26 cellular contexts compared by ENCODE assay signal in genomic region chr14:82422186-82422585, GRCh38.
DNase-seq lines count a peak whose midpoint lies in the region; ATAC-seq and TF ChIP-seq lines count a peak whose summit lies in the region.
"Had no signal": no experiment of that assay in that cellular context is flagged by ENCODE, and none has a peak within 500 bp of the region (broad histone marks: within the 10 kb centered on the region; RNA-seq: fewer than 3 reads in every experiment).

No MANE protein-coding gene starts in this region.

- no peak for TF ChIP-seq CTCF in endodermal cell (conservative IDR thresholded peaks at IDR 0.05)

- no peak overlapping the region for H4K8ac ChIP-seq in neuronal stem cell (ENCODE audit: low read depth, low read length)

- no peaks in the 10 kb centered on the region for H3K79me1 ChIP-seq in neuronal stem cell (ENCODE audit: low read depth, low read length)

- H3K9me3 Mint-ChIP-seq in endodermal cell, result peaks cover 20% of the 10 kb centered on the region

- H3K9ac ChIP-seq in endodermal cell (ENCODE audit: extremely low read depth, low read length, poor library complexity, severe bottlenecking), result no peak overlapping the region
- no peak overlapping the region for H3K9ac ChIP-seq in neuronal stem cell (ENCODE audit: low read depth, low read length, poor library complexity)
- H3K9ac ChIP-seq: parathyroid adenoma had no signal

- no peak overlapping the region for H3K4me2 ChIP-seq in neuronal stem cell (ENCODE audit: insufficient read depth, low read length, poor library complexity, severe bottlenecking)
- H3K4me2 ChIP-seq: smooth muscle cell had no signal

- DNase-seq in DMS53 (lab: John Stamatoyannopoulos, UW) (peak; percentile 26), DMS53 treated with DMSO at 0.1 percent for 48 hours (lab: John Stamatoyannopoulos, UW; ENCODE audit: unreplicated experiment) (no peak), NCI-H1436 treated with DMSO at 0.1 percent for 48 hours (lab: John Stamatoyannopoulos, UW) (peak; percentile 14), NCI-H510A (lab: John Stamatoyannopoulos, UW) (peak; percentile 7), endodermal cell (no peak), NOMO-1 treated with dmso at 0.1 percent for 144 hours (lab: John Stamatoyannopoulos, UW; ENCODE audit: unreplicated experiment) (no peak), neuronal stem cell (ENCODE audit: low spot score) (no peak)
- DNase-seq: 8988T; activated CD4-positive, alpha-beta T cell treated with anti-CD3 and anti-CD28 coated beads, Interleukin-2, amount 10 ng/mL, durations not matched to agents 24 days and 14 days; activated T-cell treated with anti-CD3 and anti-CD28 coated beads, Interleukin-2, amount 50 U/mL, for 48 hours; CD4-positive, alpha-beta T cell; DND-41; dorsolateral prefrontal cortex; SHP77 treated with DMSO at 0.1 percent for 48 hours; stimulated activated CD4-positive, alpha-beta T cell treated with anti-CD3 and anti-CD28 coated beads, Interleukin-1b, Interleukin-23, amount 100 ng/mL, for 48 hours; stimulated activated CD8-positive, alpha-beta memory T cell treated with anti-CD3 and anti-CD28 coated beads, Interleukin-4, amount 100 ng/mL, for 48 hours; stomach; tibial artery; WERI-Rb-1 had no signal

- no peak overlapping the region for H3K14ac ChIP-seq in neuronal stem cell (ENCODE audit: low read length)

- no peak overlapping the region for H2AFZ ChIP-seq in neuronal stem cell (ENCODE audit: low read length)
- H2AFZ ChIP-seq: parathyroid adenoma had no signal

- peaks cover 34% of the 10 kb centered on the region for H3K9me3 ChIP-seq in endodermal cell (ENCODE audit: control insufficient read depth, low read length)
- peaks cover 0 to 3% of the 10 kb centered on the region in 2 donors for H3K9me3 ChIP-seq in neuronal stem cell (replicated peaks in 1 of 2; ENCODE audit: control insufficient read depth in 2 of 2, insufficient read depth in 1 of 2, low read depth in 1 of 2, low read length in 2 of 2)

- no peak overlapping the region for H2BK12ac ChIP-seq in neuronal stem cell (ENCODE audit: low read length)

- H3K18ac ChIP-seq in neuronal stem cell (ENCODE audit: low read length), result no peak overlapping the region

- no peaks in the 10 kb centered on the region for H3K36me3 ChIP-seq in endodermal cell (ENCODE audit: control insufficient read depth, insufficient read depth, low read length)
- H3K36me3 ChIP-seq in neuronal stem cell (replicated peaks in 1 of 2; ENCODE audit: control insufficient read depth in 2 of 2, insufficient read depth in 2 of 2, low read length in 2 of 2), result no peaks in the 10 kb centered on the region
- H3K36me3 ChIP-seq: stomach, tibial artery, WERI-Rb-1 had no signal

- H3K4me1 ChIP-seq in endodermal cell (ENCODE audit: control insufficient read depth, insufficient read depth, low read length) (peaks cover 6% of the 10 kb centered on the region), neuronal stem cell (ENCODE audit: control insufficient read depth in 2 of 2, insufficient read depth in 1 of 2, low read depth in 1 of 2, low read length in 2 of 2) (no peaks in the 10 kb centered on the region)
- H3K4me1 ChIP-seq: parathyroid adenoma, stomach, tibial artery had no signal

- H3K27ac Mint-ChIP-seq in endodermal cell, result no peak overlapping the region
- H3K27ac Mint-ChIP-seq: activated CD4-positive, alpha-beta T cell treated with anti-CD3 and anti-CD28 coated beads, Interleukin-2, amount 10 ng/mL, durations not matched to agents 24 days and 14 days; CD4-positive, alpha-beta T cell; memory B cell had no signal

- no peak overlapping the region for H4K91ac ChIP-seq in neuronal stem cell (ENCODE audit: low read depth, low read length, poor library complexity)

- H2AK5ac ChIP-seq in neuronal stem cell (ENCODE audit: low read depth, low read length), result no peak overlapping the region

- H3K36me3 Mint-ChIP-seq in endodermal cell (ENCODE audit: low read depth), result peaks cover 2% of the 10 kb centered on the region
- H3K36me3 Mint-ChIP-seq: memory B cell had no signal

- H3K27me3 ChIP-seq in endodermal cell (ENCODE audit: control insufficient read depth, insufficient read depth, low read length, poor library complexity, severe bottlenecking) (no peaks in the 10 kb centered on the region), neuronal stem cell (ENCODE audit: control insufficient read depth in 3 of 3, insufficient read depth in 3 of 3, low read depth in 1 of 3, low read length in 3 of 3) (no peaks in the 10 kb centered on the region)
- H3K27me3 ChIP-seq: dorsolateral prefrontal cortex, stomach, tibial artery had no signal

- no peak overlapping the region for H3K27ac ChIP-seq in endodermal cell (ENCODE audit: low read depth, low read length)
- no peak overlapping the region for H3K27ac ChIP-seq in neuronal stem cell (replicated peaks; ENCODE audit: low read length)
- H3K27ac ChIP-seq: dorsolateral prefrontal cortex, parathyroid adenoma, stomach, tibial artery, WERI-Rb-1 had no signal

- WGBS in endodermal cell (ENCODE audit: insufficient coverage in 1 of 2, insufficient read length in 1 of 2), 2 experiments, result 91 to 100% methylated on average over 1 of the region's 1 CpG
- WGBS in neuronal stem cell (ENCODE audit: extremely low coverage in 2 of 2, insufficient read length in 2 of 2, insufficient replicate concordance in 1 of 2), 2 donors, result no CpG with 5 or more reads among the region's 1 CpG

- ATAC-seq in GM21526 (IDR thresholded peaks at IDR 0.05; ENCODE audit: low FRiP score, unreplicated experiment), result no peak
- ATAC-seq: left lobe of liver, Panc1 had no signal

- peaks cover 25% of the 10 kb centered on the region for H3K4me1 Mint-ChIP-seq in endodermal cell
- H3K4me1 Mint-ChIP-seq: activated CD4-positive, alpha-beta T cell treated with anti-CD3 and anti-CD28 coated beads, Interleukin-2, amount 10 ng/mL, durations not matched to agents 24 days and 14 days; central memory CD8-positive, alpha-beta T cell; memory B cell had no signal

- H3K4ac ChIP-seq in neuronal stem cell (ENCODE audit: low read length), result no peak overlapping the region

- no peak overlapping the region for H3K23ac ChIP-seq in neuronal stem cell (ENCODE audit: low read depth, low read length, poor library complexity)

- no peak overlapping the region for H2BK5ac ChIP-seq in neuronal stem cell (ENCODE audit: low read length)

- H2BK120ac ChIP-seq in neuronal stem cell (ENCODE audit: low read depth, low read length), result no peak overlapping the region

- H2BK15ac ChIP-seq in neuronal stem cell (ENCODE audit: low read length), result no peak overlapping the region

- peak overlapping the region; percentile 51 for H3K4me3 ChIP-seq in endodermal cell (ENCODE audit: low read length)
- no peak overlapping the region for H3K4me3 ChIP-seq in neuronal stem cell (ENCODE audit: low read length in 2 of 2)
- H3K4me3 ChIP-seq: dorsolateral prefrontal cortex, smooth muscle cell, stomach, tibial artery had no signal

- H3K4me3 Mint-ChIP-seq in endodermal cell, result no peak overlapping the region
- H3K4me3 Mint-ChIP-seq: activated CD4-positive, alpha-beta T cell treated with anti-CD3 and anti-CD28 coated beads, Interleukin-2, amount 10 ng/mL, durations not matched to agents 24 days and 14 days; CD4-positive, alpha-beta T cell; central memory CD8-positive, alpha-beta T cell; memory B cell had no signal

- H3K27me3 Mint-ChIP-seq in endodermal cell (ENCODE audit: insufficient read depth), result no peaks in the 10 kb centered on the region
- H3K27me3 Mint-ChIP-seq: activated CD4-positive, alpha-beta T cell treated with anti-CD3 and anti-CD28 coated beads, Interleukin-2, amount 10 ng/mL, durations not matched to agents 24 days and 14 days; CD4-positive, alpha-beta T cell; central memory CD8-positive, alpha-beta T cell; memory B cell had no signal

Comparison
In these comparisons a context has a peak if more than half of its experiments do, and no peak if none do; other contexts are left out.
1. DNase-seq: peak in DMS53 (single experiment), NCI-H1436 treated with DMSO at 0.1 percent for 48 hours (single experiment) and NCI-H510A (single experiment); none in DMS53 treated with DMSO at 0.1 percent for 48 hours (single experiment), endodermal cell (single experiment), NOMO-1 treated with dmso at 0.1 percent for 144 hours (single experiment) and neuronal stem cell (single experiment).